8 cellular contexts compared by ENCODE assay signal in the genomic region with DNA sequence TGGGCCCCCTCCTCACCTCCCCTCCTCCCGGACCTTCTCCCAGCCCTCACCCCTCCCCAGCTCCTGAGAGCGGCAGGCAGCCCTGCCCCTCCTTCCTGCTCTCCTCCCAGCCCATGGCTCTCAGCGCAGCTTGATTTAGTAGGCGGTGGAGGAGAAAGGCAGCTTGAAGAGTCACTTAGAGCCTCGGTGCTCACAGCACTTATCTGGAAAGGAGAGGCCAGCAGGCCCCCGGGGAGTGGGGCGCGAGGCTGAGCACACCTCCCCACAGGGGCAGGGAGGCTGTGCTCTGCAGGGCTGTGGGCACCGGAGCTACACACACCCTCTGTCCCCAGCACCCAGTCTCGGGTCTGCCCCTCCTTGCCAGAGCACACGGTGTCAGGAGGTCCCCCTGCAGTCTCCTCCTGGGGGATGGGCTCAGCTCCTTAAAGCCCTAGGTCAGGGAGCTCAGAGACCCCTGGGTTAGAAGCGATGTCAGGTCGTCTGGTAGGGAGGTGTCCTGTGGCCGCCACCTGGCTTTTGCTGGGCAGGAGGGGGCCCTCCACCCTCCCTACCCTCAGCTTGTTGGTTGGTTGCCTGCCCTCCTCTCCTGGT.
DNase-seq lines count a peak whose midpoint lies in the region; ATAC-seq, FAIRE-seq and TF ChIP-seq lines count a peak whose summit lies in the region.

No MANE protein-coding gene starts in this region.

- H3K9ac ChIP-seq in HepG2 (ENCODE audit: insufficient read depth, low read depth, low read length): no peak overlapping the region

- 5% methylated on average over 10 of the region's 14 CpGs for WGBS in HepG2 (ENCODE audit: low lambda C conversion rate)
- WGBS in right lobe of liver (ENCODE audit: insufficient coverage, low coverage, low lambda C conversion rate, missing lambda C conversion rate): 55% methylated on average over 4 of the region's 14 CpGs
- WGBS in right cardiac atrium: 5% methylated on average over 14 of the region's 14 CpGs

- H3K9me3 ChIP-seq in HepG2 (ENCODE audit: low read length) (no peaks in the 10 kb centered on the region), right lobe of liver (no peaks in the 10 kb centered on the region), right cardiac atrium (ENCODE audit: control insufficient read depth, low read length) (no peaks in the 10 kb centered on the region)

- no TSS peak for BruUV-seq in HepG2 (replicated peaks; lab: Mats Ljungman, UMichigan)

- H3K36me3 ChIP-seq in HepG2 (replicated peaks in 1 of 2; ENCODE audit: control insufficient read depth in 1 of 2, insufficient read depth in 2 of 2, low read length in 2 of 2) (no peaks in the 10 kb centered on the region), right lobe of liver (no peaks in the 10 kb centered on the region)

- H2AFZ ChIP-seq in HepG2 (ENCODE audit: low read length): no peak overlapping the region

- H3K27ac ChIP-seq in HepG2 (ENCODE audit: extremely low read length, insufficient read depth, low read length): no peak overlapping the region
- no peak overlapping the region for H3K27ac ChIP-seq in right lobe of liver
- H3K27ac ChIP-seq in right cardiac atrium (ENCODE audit: low read length): peak overlapping the region; percentile 73

- H3K36me3 Mint-ChIP-seq in stimulated activated effector memory CD8-positive, alpha-beta T cell treated with anti-CD3 and anti-CD28 coated beads, Interleukin-12 subunit alpha, Interleukin-12 subunit beta, amount 100 ng/mL, for 72 hours: no peaks in the 10 kb centered on the region

- H3K4me1 Mint-ChIP-seq in stimulated activated effector memory CD8-positive, alpha-beta T cell treated with anti-CD3 and anti-CD28 coated beads, Interleukin-12 subunit alpha, Interleukin-12 subunit beta, amount 100 ng/mL, for 72 hours: peaks cover 7% of the 10 kb centered on the region

- no peak for TF ChIP-seq CTCF in HepG2 (CRISPR knock-in tag; IDR thresholded peaks at IDR 0.05)
- TF ChIP-seq CTCF in right lobe of liver (IDR thresholded peaks at IDR 0.05): no peak
- TF ChIP-seq CTCF in GM10248 (IDR thresholded peaks at IDR 0.05; ENCODE audit: control extremely low read depth, extremely low read depth, low read depth, missing control alignments): no peak

- POLR2A ChIA-PET in HepG2 (lab: Yijun Ruan, JAX) (interaction anchor here (1.3 to 1.6 kb wide), 2 partner anchors 13 to 74 kb away, joined by 3 to 6 read pairs; no protein-coding TSS in a partner anchor), GM10248 (lab: Yijun Ruan, JAX) (no interaction called here)

- peak overlapping the region in 1 of 3 experiments; percentile 40; a peak in 1 of 6 replicates for H3K4me3 ChIP-seq in HepG2 (replicated peaks in 1 of 3; ENCODE audit: insufficient read depth in 1 of 3, low read depth in 2 of 3, low read length in 3 of 3)
- H3K4me3 ChIP-seq in right lobe of liver: no peak overlapping the region
- peak overlapping the region; percentile 40 for H3K4me3 ChIP-seq in right cardiac atrium (ENCODE audit: low read length)

- in situ Hi-C loops in HepG2 (cut with HindIII; ENCODE audit: extremely low pct_ligation_motif_present, low pct_unique_long_range_greater_than_20kb): no loop called here

- H3K4me1 ChIP-seq in HepG2 (ENCODE audit: insufficient read depth, low read length) (peaks cover 61% of the 10 kb centered on the region), right lobe of liver (peaks cover 0 to 21% (median 8%) of the 10 kb centered on the region in 4 donors), right cardiac atrium (ENCODE audit: control insufficient read depth, insufficient read depth, low read length) (peaks cover 38% of the 10 kb centered on the region)

- peak overlapping the region; percentile 45; the same call in 1 of the 2 replicates for H3K4me2 ChIP-seq in HepG2 (ENCODE audit: low read depth, low read length)

- FAIRE-seq in HepG2 (lab: Jason Lieb, UNC): no peak

- TF ChIP-seq POLR2A in HepG2 (IDR thresholded peaks at IDR 0.05; ENCODE audit: insufficient read depth in 1 of 2, low read depth in 2 of 2, low read length in 2 of 2): no peak
- TF ChIP-seq POLR2A in right lobe of liver (IDR thresholded peaks at IDR 0.05): no peak

- CTCF ChIA-PET in HepG2 (lab: Yijun Ruan, JAX; ENCODE audit: low intra/inter-chr PET ratio, low total read pairs): no interaction called here
- CTCF ChIA-PET in GM10248 (lab: Yijun Ruan, JAX): interaction anchor here (1.0 to 1.2 kb wide), 2 partner anchors 11 to 27 kb away, joined by 3 read pairs; no protein-coding TSS in a partner anchor

- H3K4me3 Mint-ChIP-seq in stimulated activated effector memory CD8-positive, alpha-beta T cell treated with anti-CD3 and anti-CD28 coated beads, Interleukin-12 subunit alpha, Interleukin-12 subunit beta, amount 100 ng/mL, for 72 hours: peak overlapping the region; percentile 60

- TF ChIP-seq RAD21 in HepG2 (CRISPR knock-in tag; IDR thresholded peaks at IDR 0.05): no peak

- H3K9me3 Mint-ChIP-seq in stimulated activated effector memory CD8-positive, alpha-beta T cell treated with anti-CD3 and anti-CD28 coated beads, Interleukin-12 subunit alpha, Interleukin-12 subunit beta, amount 100 ng/mL, for 72 hours: no peaks in the 10 kb centered on the region

- no peak overlapping the region for H3K27ac Mint-ChIP-seq in stimulated activated effector memory CD8-positive, alpha-beta T cell treated with anti-CD3 and anti-CD28 coated beads, Interleukin-12 subunit alpha, Interleukin-12 subunit beta, amount 100 ng/mL, for 72 hours

- H3K27me3 ChIP-seq in HepG2 (ENCODE audit: control insufficient read depth in 1 of 2, insufficient read depth in 2 of 2, low read length in 2 of 2) (peaks cover 28 to 69% of the 10 kb centered on the region in 2 experiments), right lobe of liver (no peaks in the 10 kb centered on the region), right cardiac atrium (ENCODE audit: control insufficient read depth, insufficient read depth) (no peaks in the 10 kb centered on the region)

- no peaks in the 10 kb centered on the region for H3K79me2 ChIP-seq in HepG2 (ENCODE audit: insufficient read depth, low read length)

- TF ChIP-seq EP300 in HepG2 (IDR thresholded peaks at IDR 0.05; ENCODE audit: low read depth in 2 of 2, low read length in 2 of 2) (no peak), HepG2 (CRISPR knock-in tag; IDR thresholded peaks at IDR 0.05; ENCODE audit: borderline replicate concordance) (no peak)

- intact Hi-C loops in HepG2 (cut with micrococcal nuclease; ENCODE audit: unreplicated experiment) (no loop called here), right lobe of liver (cut with DNase I) (no loop called here), right cardiac atrium (cut with DNase I) (no loop called here)

- H4K20me1 ChIP-seq in HepG2 (ENCODE audit: insufficient read depth, low read length): peaks cover 32% of the 10 kb centered on the region; the same call in 1 of the 2 replicates

- DNase-seq in HepG2 (ENCODE audit: low spot score) (no peak), right lobe of liver (no peak), SK-N-DZ (ENCODE audit: low spot score) (peak; percentile 88), right cardiac atrium (peak in 2 of 3 donors; percentile 75 to 81), GM10248 (ENCODE audit: extremely low spot score) (no peak), kidney tubule cell (ENCODE audit: low spot score) (no peak)
- no peak for DNase-seq in stimulated activated effector memory CD8-positive, alpha-beta T cell treated with anti-CD3 and anti-CD28 coated beads, Interleukin-12 subunit alpha, Interleukin-12 subunit beta, amount 100 ng/mL, for 72 hours (ENCODE audit: low spot score in 2 of 2)

- ATAC-seq in HepG2 (peak; percentile 8), right lobe of liver (no peak), right cardiac atrium (peak; percentile 29 to 38), HG02973 (IDR thresholded peaks at IDR 0.05; ENCODE audit: unreplicated experiment) (no peak)
- peak; percentile 41 for ATAC-seq in stimulated activated effector memory CD8-positive, alpha-beta T cell treated with anti-CD3 and anti-CD28 coated beads, Interleukin-12 subunit alpha, Interleukin-12 subunit beta, amount 100 ng/mL, for 72 hours

TF ChIP-seq in HepG2, 621 proteins besides CTCF, POLR2A, EP300 and RAD21 (continues in another document):
- TF ChIP-seq ZNF629 (CRISPR knock-in tag; conservative IDR thresholded peaks at IDR 0.05) (no peak), DNMT1 (CRISPR knock-in tag; IDR thresholded peaks at IDR 0.05) (no peak), ZNF225 (CRISPR knock-in tag; IDR thresholded peaks at IDR 0.05) (peak; percentile 46; the same call in 1 of the 2 replicates), ZNF687 (CRISPR knock-in tag; IDR thresholded peaks at IDR 0.05) (0 out of 2 replicates have a peak, but pooled peaks have one; percentile 22), ZNF75D (CRISPR knock-in tag; IDR thresholded peaks at IDR 0.05; ENCODE audit: borderline replicate concordance) (no peak)
- TF ChIP-seq, protein P1, sequence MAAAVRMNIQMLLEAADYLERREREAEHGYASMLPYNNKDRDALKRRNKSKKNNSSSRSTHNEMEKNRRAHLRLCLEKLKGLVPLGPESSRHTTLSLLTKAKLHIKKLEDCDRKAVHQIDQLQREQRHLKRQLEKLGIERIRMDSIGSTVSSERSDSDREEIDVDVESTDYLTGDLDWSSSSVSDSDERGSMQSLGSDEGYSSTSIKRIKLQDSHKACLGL (CRISPR knock-in tag; IDR thresholded peaks at IDR 0.05): no peak

Comparison
In these comparisons a context has a peak if more than half of its experiments do, and no peak if none do; other contexts are left out.
1. ATAC-seq: peak in HepG2 (single experiment), right cardiac atrium (2 of 2) and stimulated activated effector memory CD8-positive, alpha-beta T cell treated with anti-CD3 and anti-CD28 coated beads, Interleukin-12 subunit alpha, Interleukin-12 subunit beta, amount 100 ng/mL, for 72 hours (single experiment); none in right lobe of liver (0 of 4) and HG02973 (single experiment).
2. DNase-seq: peak in SK-N-DZ (single experiment) and right cardiac atrium (2 of 3); none in HepG2 (single experiment), right lobe of liver (0 of 3), stimulated activated effector memory CD8-positive, alpha-beta T cell treated with anti-CD3 and anti-CD28 coated beads, Interleukin-12 subunit alpha, Interleukin-12 subunit beta, amount 100 ng/mL, for 72 hours (0 of 2), GM10248 (single experiment) and kidney tubule cell (single experiment).